Comparison of ENCODE assay signal across 23 cellular contexts in the genomic region with DNA sequence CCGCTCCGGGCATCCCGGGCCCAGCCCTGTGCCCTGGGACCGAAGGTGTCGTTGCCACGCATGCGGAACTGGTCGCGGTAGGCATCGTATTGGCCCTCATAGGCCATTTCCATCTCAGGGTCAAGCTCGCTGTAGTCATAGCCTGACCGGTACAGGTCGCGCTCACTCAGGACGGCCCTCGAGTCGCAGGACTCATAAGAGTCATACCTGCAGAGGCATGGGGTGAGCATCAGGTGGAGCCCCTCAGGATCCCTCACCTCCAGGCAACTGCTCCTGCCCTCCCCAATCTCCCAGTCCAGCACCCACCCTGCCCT. TPM values are rescaled to one million over a fixed set of nuclear protein-coding genes. Genes with fewer than 3 reads are reported as not detected.
DNase-seq lines count a peak whose midpoint lies in the region; ATAC-seq and TF ChIP-seq lines count a peak whose summit lies in the region.
"Had no signal": no experiment of that assay in that cellular context is flagged by ENCODE, and none has a peak within 500 bp of the region (broad histone marks: within the 10 kb centered on the region; RNA-seq: fewer than 3 reads in every experiment).

No MANE protein-coding gene starts in this region.

- H2AK5ac ChIP-seq in mesenchymal stem cell (ENCODE audit: low read length, severe bottlenecking) = no peak overlapping the region

- TF ChIP-seq CTCF in cardiac muscle cell (IDR thresholded peaks at IDR 0.05; ENCODE audit: low read depth, low read length) = no peak
- TF ChIP-seq CTCF in psoas muscle (IDR thresholded peaks at IDR 0.05) = no peak
- TF ChIP-seq CTCF in suprapubic skin (IDR thresholded peaks at IDR 0.05) = no peak

- no peak for TF ChIP-seq POLR2A in suprapubic skin (IDR thresholded peaks at IDR 0.05)

- no peak overlapping the region for H3K4me2 ChIP-seq in mesenchymal stem cell (ENCODE audit: low read length, poor library complexity, severe bottlenecking)
- H3K4me2 ChIP-seq: GM23338, PC-9 had no signal

- no peak overlapping the region for H3K14ac ChIP-seq in mesenchymal stem cell (ENCODE audit: low read length in 2 of 2)

- intact Hi-C loops in left cardiac atrium (cut with DNase I) (no loop called here), psoas muscle (cut with DNase I) (loop anchor here in 1 of 2 donors (2.0 kb wide), 1 partner anchor 29 kb away; no protein-coding TSS in a partner anchor)

- ATAC-seq in left cardiac atrium (no peak), psoas muscle (no peak), HG03280 (IDR thresholded peaks at IDR 0.05; ENCODE audit: unreplicated experiment) (no peak), GM21447 (IDR thresholded peaks at IDR 0.05; ENCODE audit: unreplicated experiment) (no peak), HG02798 (IDR thresholded peaks at IDR 0.05; ENCODE audit: poor library complexity, unreplicated experiment) (no peak)
- ATAC-seq: CD8-positive, alpha-beta T cell had no signal

- WGBS in mesenchymal stem cell = 96% methylated on average over 17 of the region's 17 CpGs
- 93 to 97% (median 97%) methylated on average over 11 to 17 of the region's 17 CpGs for WGBS in psoas muscle, 3 donors
- 80% methylated on average over 1 of the region's 17 CpGs for WGBS in suprapubic skin

- H2AFZ ChIP-seq in mesenchymal stem cell (ENCODE audit: low read depth, low read length) = no peak overlapping the region
- H2AFZ ChIP-seq: GM23338, PC-9 had no signal

- H3K9me3 ChIP-seq in cardiac muscle cell (ENCODE audit: low read depth) = no peaks in the 10 kb centered on the region
- no peaks in the 10 kb centered on the region for H3K9me3 ChIP-seq in mesenchymal stem cell (ENCODE audit: control insufficient read depth, low read length)
- no peaks in the 10 kb centered on the region for H3K9me3 ChIP-seq in psoas muscle
- no peaks in the 10 kb centered on the region for H3K9me3 ChIP-seq in suprapubic skin

- peaks cover 41% of the 10 kb centered on the region for H3K36me3 ChIP-seq in cardiac muscle cell
- peaks cover 70 to 81% of the 10 kb centered on the region in 2 experiments for H3K36me3 ChIP-seq in mesenchymal stem cell (ENCODE audit: control insufficient read depth in 1 of 2, insufficient read depth in 2 of 2, low read depth in 1 of 2, low read length in 2 of 2)
- peaks cover 30 to 64% of the 10 kb centered on the region in 2 donors for H3K36me3 ChIP-seq in psoas muscle (ENCODE audit: insufficient read depth in 1 of 2, low read depth in 1 of 2)
- H3K36me3 ChIP-seq in suprapubic skin = peaks cover 75% of the 10 kb centered on the region

- no peak overlapping the region for H3K18ac ChIP-seq in mesenchymal stem cell (ENCODE audit: low read depth in 1 of 2, low read length in 2 of 2)

- H4K91ac ChIP-seq in mesenchymal stem cell (ENCODE audit: low read length) = peak overlapping the region; percentile 7

- no peak overlapping the region for H2BK12ac ChIP-seq in mesenchymal stem cell (ENCODE audit: low read length in 2 of 2)

- H3K4me1 ChIP-seq in cardiac muscle cell (ENCODE audit: low read depth) (peaks cover 34% of the 10 kb centered on the region), mesenchymal stem cell (ENCODE audit: control insufficient read depth, insufficient read depth, low read depth, low read length) (peaks cover 28% of the 10 kb centered on the region), psoas muscle (peaks cover 64% of the 10 kb centered on the region), suprapubic skin (peaks cover 17% of the 10 kb centered on the region)

- H3K4me3 ChIP-seq in cardiac muscle cell = no peak overlapping the region
- H3K4me3 ChIP-seq in mesenchymal stem cell (ENCODE audit: insufficient read depth in 1 of 2, low read depth in 1 of 2, low read length in 2 of 2) = no peak overlapping the region
- H3K4me3 ChIP-seq in psoas muscle = no peak overlapping the region
- no peak overlapping the region for H3K4me3 ChIP-seq in suprapubic skin
- H3K4me3 ChIP-seq: GM23338, PC-9 had no signal

- H3K9ac ChIP-seq in mesenchymal stem cell (ENCODE audit: low read length) = no peak overlapping the region

- H2BK15ac ChIP-seq in mesenchymal stem cell (ENCODE audit: low read depth, poor library complexity, severe bottlenecking) = no peak overlapping the region

- peaks cover 36% of the 10 kb centered on the region for H3K79me1 ChIP-seq in mesenchymal stem cell (replicated peaks; ENCODE audit: low read length, poor library complexity, severe bottlenecking)

- H3K27me3 ChIP-seq in cardiac muscle cell (no peaks in the 10 kb centered on the region), mesenchymal stem cell (ENCODE audit: control insufficient read depth in 1 of 2, insufficient read depth in 1 of 2, low read length in 2 of 2) (no peaks in the 10 kb centered on the region), psoas muscle (ENCODE audit: insufficient read depth in 3 of 3, low read length in 2 of 3) (no peaks in the 10 kb centered on the region), suprapubic skin (no peaks in the 10 kb centered on the region)

- H4K8ac ChIP-seq in mesenchymal stem cell (ENCODE audit: low read length) = no peak overlapping the region

- H3K23ac ChIP-seq in mesenchymal stem cell (ENCODE audit: low read length in 2 of 2) = no peak overlapping the region

- no peak overlapping the region for H2BK120ac ChIP-seq in mesenchymal stem cell (ENCODE audit: low read depth, low read length)

- DNase-seq in cardiac muscle cell (ENCODE audit: low read depth in 1 of 2, low spot score in 1 of 2) (no peak), left cardiac atrium (no peak), mesenchymal stem cell (no peak), psoas muscle (no peak), suprapubic skin (ENCODE audit: low spot score in 2 of 2) (no peak)
- DNase-seq: ACHN; CD8-positive, alpha-beta T cell; HCEC 1CT; KG1; NCI-H1092; NCI-H1436 treated with DMSO at 0.1 percent for 48 hours; NCI-H2029; NCI-H226; NCI-H510A treated with DMSO at 0.1 percent for 48 hours; NCI-H748 treated with DMSO at 0.1 percent for 48 hours; PC-9; RPMI8226; SHP77 had no signal

- H3K27ac ChIP-seq in cardiac muscle cell (peak overlapping the region; percentile 39), mesenchymal stem cell (ENCODE audit: low read length, poor library complexity, severe bottlenecking) (no peak overlapping the region), psoas muscle (peak overlapping the region; percentile 77), suprapubic skin (peak overlapping the region; percentile 6)
- H3K27ac ChIP-seq: 22Rv1, PC-9 had no signal

- no peak overlapping the region for H2BK5ac ChIP-seq in mesenchymal stem cell (ENCODE audit: low read depth, low read length, poor library complexity, severe bottlenecking)

- TF ChIP-seq EP300 in suprapubic skin (IDR thresholded peaks at IDR 0.05) = no peak

- no peak overlapping the region for H3K4ac ChIP-seq in mesenchymal stem cell (ENCODE audit: low read depth in 1 of 2, low read length in 2 of 2)

RNA-seq across cellular contexts. Expression of a gene that starts 17.4 kb away (rescaled TPM):
- 207 and 410 TPM in 2 replicates for total RNA-seq in cardiac muscle cell
- 235 and 328 TPM in 2 replicates for polyA plus RNA-seq in cardiac muscle cell
- total RNA-seq in left cardiac atrium = 10 to 100 TPM; 61.5 to 74.2 TPM
- polyA plus RNA-seq in mesenchymal stem cell (2013, experiment 1 of 2) = 54.6 TPM
- polyA plus RNA-seq in mesenchymal stem cell (2013, experiment 2 of 2) = 48.4 TPM
- total RNA-seq in psoas muscle = 10 to 100 TPM; 37.3 to 66.2 (median 54.3) TPM
- polyA plus RNA-seq in psoas muscle = 10 to 100 TPM; 34.6 to 72.9 (median 46.7) TPM
- 100 to 1,000 TPM in 2 of 4 donors, 10 to 100 TPM in 2; 97.5 to 259 (median 118) TPM for total RNA-seq in suprapubic skin

RNA-seq across cellular contexts. Expression of a gene that starts 21.8 kb away (rescaled TPM):
- total RNA-seq in cardiac muscle cell = 16.3 and 34.5 TPM in 2 replicates
- 17.8 and 24.1 TPM in 2 replicates for polyA plus RNA-seq in cardiac muscle cell
- 10 to 100 TPM; 16.0 to 30.5 TPM for total RNA-seq in left cardiac atrium
- 15.4 TPM for polyA plus RNA-seq in mesenchymal stem cell (2013, experiment 1 of 2)
- polyA plus RNA-seq in mesenchymal stem cell (2013, experiment 2 of 2) = 14.1 TPM
- total RNA-seq in psoas muscle = 10 to 100 TPM; 18.9 to 42.8 (median 27.8) TPM
- 10 to 100 TPM; 15.9 to 22.1 (median 18.2) TPM for polyA plus RNA-seq in psoas muscle
- total RNA-seq in suprapubic skin = 10 to 100 TPM; 25.3 to 77.9 (median 41.6) TPM

RNA-seq across cellular contexts. Expression of a gene that starts 48.4 kb away (rescaled TPM):
- total RNA-seq in cardiac muscle cell (60.4 and 82.7 TPM in 2 replicates), left cardiac atrium (10 to 100 TPM; 26.9 to 28.7 TPM), psoas muscle (10 to 100 TPM; 16.6 to 39.1 (median 25.8) TPM), suprapubic skin (10 to 100 TPM; 39.1 to 44.9 (median 41.0) TPM)
- polyA plus RNA-seq in cardiac muscle cell (40.3 and 45.9 TPM in 2 replicates), psoas muscle (10 to 100 TPM; 16.6 to 22.9 (median 20.7) TPM)
- polyA plus RNA-seq in mesenchymal stem cell (2013, experiment 1 of 2) = 35.6 TPM
- 34.6 TPM for polyA plus RNA-seq in mesenchymal stem cell (2013, experiment 2 of 2)
